ENCODE assay signal across 20 cellular contexts in genomic region chr16:86783626-86784266, GRCh38.
DNase-seq lines count a peak whose midpoint lies in the region; ATAC-seq, FAIRE-seq and TF ChIP-seq lines count a peak whose summit lies in the region.
"Had no signal": no experiment of that assay in that cellular context is flagged by ENCODE, and none has a peak within 500 bp of the region (broad histone marks: within the 10 kb centered on the region; RNA-seq: fewer than 3 reads in every experiment).

No MANE protein-coding gene starts in this region.

- DNase-seq in ACHN, result peak; percentile 80
- DNase-seq in LNCaP clone FGC (ENCODE audit: low read depth), result peak; percentile 86
- peak; percentile 84 for DNase-seq in mammary epithelial cell
- no peak for DNase-seq in HepG2 (ENCODE audit: low spot score)
- DNase-seq in MV-4-11 (lab: John Stamatoyannopoulos, UW), result no peak
- DNase-seq in transverse colon, result no peak
- DNase-seq in NCI-H1092 treated with DMSO at 0.1 percent for 48 hours (lab: John Stamatoyannopoulos, UW), result no peak
- DNase-seq: activated CD4-positive, alpha-beta T cell treated with anti-CD3 and anti-CD28 coated beads, Interleukin-2, amount 50 U/mL, for 48 hours; activated T-cell treated with anti-CD3 and anti-CD28 coated beads, Interleukin-2, amount 50 U/mL, for 1 hour; CD8-positive, alpha-beta memory T cell; Kasumi-1; natural killer cell; NCI-H2029 treated with DMSO at 0.1 percent for 48 hours; NCI-H510A treated with DMSO at 0.1 percent for 48 hours; stimulated activated CD4-positive, alpha-beta T cell treated with anti-CD3 and anti-CD28 coated beads, Interleukin-12 subunit alpha, Interleukin-12 subunit beta, amount 100 ng/mL, for 4 hours; stimulated activated naive CD4-positive, alpha-beta T cell treated with Interleukin-2 at 50 U/mL for 16 hours; uterus had no signal

- ATAC-seq in HepG2, result no peak
- no peak for ATAC-seq in GM19351 (IDR thresholded peaks at IDR 0.05; ENCODE audit: unreplicated experiment)
- ATAC-seq: activated naive CD4-positive, alpha-beta T cell treated with anti-CD3 and anti-CD28 coated beads, Interleukin-2, amount 50 U/mL, for 72 hours; natural killer cell had no signal

- H3K4me2 ChIP-seq in mammary epithelial cell (ENCODE audit: insufficient read depth, low read depth, low read length) (peak overlapping the region; percentile 28), HepG2 (ENCODE audit: low read depth, low read length) (no peak overlapping the region)

- no peak for TF ChIP-seq RAD21 in HepG2 (CRISPR knock-in tag; IDR thresholded peaks at IDR 0.05)

- H2AFZ ChIP-seq in mammary epithelial cell (ENCODE audit: low read depth, low read length) (no peak overlapping the region), HepG2 (ENCODE audit: low read length) (no peak overlapping the region)

- no peak overlapping the region for H3K4me3 ChIP-seq in LNCaP clone FGC (ENCODE audit: low read depth, low read length)
- no peak overlapping the region for H3K4me3 ChIP-seq in mammary epithelial cell (replicated peaks in 1 of 3; ENCODE audit: insufficient read depth in 1 of 3, low read depth in 2 of 3, low read length in 3 of 3)
- no peak overlapping the region for H3K4me3 ChIP-seq in HepG2 (replicated peaks in 1 of 3; ENCODE audit: insufficient read depth in 1 of 3, low read depth in 2 of 3, low read length in 3 of 3)
- H3K4me3 ChIP-seq in transverse colon, result no peak overlapping the region
- H3K4me3 ChIP-seq: uterus had no signal

- H3K9ac ChIP-seq in mammary epithelial cell (ENCODE audit: insufficient read depth, low read length) (no peak overlapping the region), HepG2 (ENCODE audit: insufficient read depth, low read depth, low read length) (no peak overlapping the region)

- POLR2A ChIA-PET in HepG2 (lab: Yijun Ruan, JAX), result no interaction called here

- TF ChIP-seq CTCF in LNCaP clone FGC (IDR thresholded peaks at IDR 0.05; ENCODE audit: control insufficient read depth, extremely low read depth, insufficient read depth) (no peak), mammary epithelial cell (conservative IDR thresholded peaks at IDR 0.05 in 1 of 2, IDR thresholded peaks at IDR 0.05 in 1 of 2; ENCODE audit: extremely low read depth in 1 of 2, insufficient read depth in 1 of 2, low read depth in 1 of 2, low read length in 2 of 2) (no peak), HepG2 (CRISPR knock-in tag; IDR thresholded peaks at IDR 0.05) (no peak), transverse colon (IDR thresholded peaks at IDR 0.05) (no peak)

- no peak for TF ChIP-seq POLR2A in HepG2 (IDR thresholded peaks at IDR 0.05; ENCODE audit: insufficient read depth in 1 of 2, low read depth in 2 of 2, low read length in 2 of 2)
- no peak for TF ChIP-seq POLR2A in transverse colon (IDR thresholded peaks at IDR 0.05)

- H3K9me3 ChIP-seq in mammary epithelial cell (replicated peaks; ENCODE audit: insufficient read depth, low read length) (no peaks in the 10 kb centered on the region), HepG2 (ENCODE audit: low read length) (no peaks in the 10 kb centered on the region), transverse colon (no peaks in the 10 kb centered on the region)
- H3K9me3 ChIP-seq: uterus had no signal

- H3K79me2 ChIP-seq in mammary epithelial cell (ENCODE audit: insufficient read depth, low read length) (no peaks in the 10 kb centered on the region), HepG2 (ENCODE audit: insufficient read depth, low read length) (no peaks in the 10 kb centered on the region)

- CTCF ChIA-PET in mammary epithelial cell (lab: Charles Lee; ENCODE audit: low non-redundant PET) (no interaction called here), HepG2 (lab: Yijun Ruan, JAX; ENCODE audit: low intra/inter-chr PET ratio, low total read pairs) (no interaction called here)

- H3K36me3 ChIP-seq in mammary epithelial cell (ENCODE audit: insufficient read depth, low read length) (no peaks in the 10 kb centered on the region), HepG2 (replicated peaks in 1 of 2; ENCODE audit: control insufficient read depth in 1 of 2, insufficient read depth in 2 of 2, low read length in 2 of 2) (no peaks in the 10 kb centered on the region), transverse colon (no peaks in the 10 kb centered on the region)
- H3K36me3 ChIP-seq: uterus had no signal

- in situ Hi-C loops in ACHN (cut with HindIII; ENCODE audit: low pct_ligation_motif_present, low pct_unique_long_range_greater_than_20kb, low sequenced_read_pairs), result no loop called here
- in situ Hi-C loops in mammary epithelial cell (cut with MboI; ENCODE audit: low sequenced_read_pairs in 2 of 2), result no loop called here
- in situ Hi-C loops in HepG2 (cut with HindIII; ENCODE audit: extremely low pct_ligation_motif_present, low pct_unique_long_range_greater_than_20kb), result no loop called here
- in situ Hi-C loops in transverse colon (cut with MboI; ENCODE audit: low pct_ligation_motif_present in 1 of 4, low pct_unique_long_range_greater_than_20kb in 1 of 4, low sequenced_read_pairs in 3 of 4), result no loop called here

- no peak for FAIRE-seq in HepG2 (lab: Jason Lieb, UNC)
- FAIRE-seq: H1 had no signal

- dilution Hi-C loops in mammary epithelial cell (cut with HindIII; ENCODE audit: low sequenced_read_pairs), result no loop called here

- H3K27me3 ChIP-seq in mammary epithelial cell (ENCODE audit: insufficient read depth, low read length) (no peaks in the 10 kb centered on the region), HepG2 (ENCODE audit: control insufficient read depth in 1 of 2, insufficient read depth in 2 of 2, low read length in 2 of 2) (peaks cover 0 to 56% of the 10 kb centered on the region in 2 experiments; a peak in 3 of 5 replicates), transverse colon (peaks cover 6% of the 10 kb centered on the region)
- H3K27me3 ChIP-seq: uterus had no signal

- peaks cover 12% of the 10 kb centered on the region for H3K4me1 ChIP-seq in mammary epithelial cell (ENCODE audit: insufficient read depth, low read length)
- H3K4me1 ChIP-seq in HepG2 (ENCODE audit: insufficient read depth, low read length), result no peaks in the 10 kb centered on the region
- no peaks in the 10 kb centered on the region for H3K4me1 ChIP-seq in transverse colon
- H3K4me1 ChIP-seq: uterus had no signal

- H3K27ac ChIP-seq in mammary epithelial cell (ENCODE audit: insufficient read depth, low read depth, low read length) (no peak overlapping the region), HepG2 (ENCODE audit: extremely low read length, insufficient read depth, low read length) (no peak overlapping the region), transverse colon (no peak overlapping the region)
- H3K27ac ChIP-seq: uterus had no signal

- intact Hi-C loops in mammary epithelial cell (cut with micrococcal nuclease) (no loop called here), HepG2 (cut with micrococcal nuclease; ENCODE audit: unreplicated experiment) (no loop called here), transverse colon (cut with DNase I; ENCODE audit: low total_unique reads) (loop anchor here (10.0 kb wide), 1 partner anchor 51 kb away; no protein-coding TSS in a partner anchor)

- TF ChIP-seq EP300 in HepG2 (IDR thresholded peaks at IDR 0.05; ENCODE audit: low read depth in 2 of 2, low read length in 2 of 2) (no peak), HepG2 (CRISPR knock-in tag; IDR thresholded peaks at IDR 0.05; ENCODE audit: borderline replicate concordance) (no peak), transverse colon (IDR thresholded peaks at IDR 0.05; ENCODE audit: low read depth) (no peak)

- 4% methylated on average over 13 of the region's 13 CpGs for WGBS in mammary epithelial cell (ENCODE audit: low coverage, missing lambda C conversion rate)
- WGBS in HepG2 (ENCODE audit: low lambda C conversion rate), result 2% methylated on average over 10 of the region's 13 CpGs
- WGBS in transverse colon (ENCODE audit: low coverage in 1 of 2), 2 donors, result 48 to 56% methylated on average over 6 to 13 of the region's 13 CpGs

- no peaks in the 10 kb centered on the region for H4K20me1 ChIP-seq in mammary epithelial cell (ENCODE audit: insufficient read depth, low read length)
- no peaks in the 10 kb centered on the region for H4K20me1 ChIP-seq in HepG2 (ENCODE audit: insufficient read depth, low read length)

- BruUV-seq in mammary epithelial cell (replicated peaks; lab: Mats Ljungman, UMichigan), result no TSS peak
- BruUV-seq in HepG2 (replicated peaks; lab: Mats Ljungman, UMichigan), result no TSS peak

TF ChIP-seq in HepG2, 621 proteins besides CTCF, POLR2A, EP300 and RAD21:
- peak; percentile 93 for TF ChIP-seq CREB1 (IDR thresholded peaks at IDR 0.05)
- TF ChIP-seq CREB1 (CRISPR knock-in tag; IDR thresholded peaks at IDR 0.05), result no peak
- TF ChIP-seq GFI1 (CRISPR knock-in tag; IDR thresholded peaks at IDR 0.05; ENCODE audit: borderline replicate concordance), result no peak
- peak; percentile 93 for TF ChIP-seq ATF7 (IDR thresholded peaks at IDR 0.05)
- no peak for TF ChIP-seq ATF7 (CRISPR knock-in tag; IDR thresholded peaks at IDR 0.05)
- no peak for TF ChIP-seq ZNF264 (CRISPR knock-in tag; IDR thresholded peaks at IDR 0.05)
- TF ChIP-seq ZNF205 (CRISPR knock-in tag; IDR thresholded peaks at IDR 0.05), result no peak
- TF ChIP-seq TBP (CRISPR knock-in tag; IDR thresholded peaks at IDR 0.05), result no peak
TF ChIP-seq in HepG2: peak in this region for 2.

Comparison
In these comparisons a context has a peak if more than half of its experiments do, and no peak if none do; other contexts are left out.
1. DNase-seq: peak in ACHN (single experiment), LNCaP clone FGC (single experiment) and mammary epithelial cell (single experiment); none in HepG2 (single experiment), MV-4-11 (single experiment), transverse colon (single experiment) and NCI-H1092 treated with DMSO at 0.1 percent for 48 hours (single experiment).